Comparison of ENCODE assay signal across 9 cellular contexts in the genomic region with DNA sequence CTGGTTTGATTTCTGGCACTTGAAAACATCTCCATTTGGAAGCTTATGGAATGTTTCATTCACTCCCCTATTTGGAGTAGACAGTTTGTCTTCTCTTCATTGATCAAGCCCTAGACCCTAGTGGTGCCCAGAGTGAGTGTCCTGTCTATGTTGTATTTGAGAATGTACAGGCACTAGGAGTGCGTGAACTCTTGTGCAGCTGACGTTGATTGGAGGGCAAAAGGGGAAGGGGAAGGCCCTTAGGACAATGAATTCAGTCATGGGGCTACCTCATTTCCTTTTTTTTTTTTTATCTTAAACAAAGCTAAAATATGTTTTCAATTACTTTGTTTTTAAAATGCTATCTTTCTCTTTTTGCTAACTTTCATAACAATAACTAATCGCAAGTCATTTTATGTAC.
DNase-seq lines count a peak whose midpoint lies in the region; ATAC-seq and TF ChIP-seq lines count a peak whose summit lies in the region.
"Had no signal": no experiment of that assay in that cellular context is flagged by ENCODE, and none has a peak within 500 bp of the region (broad histone marks: within the 10 kb centered on the region; RNA-seq: fewer than 3 reads in every experiment).

No MANE protein-coding gene starts in this region.

- H3K27ac ChIP-seq in right cardiac atrium (ENCODE audit: low read length) (peak overlapping the region; percentile 95), transverse colon (peak overlapping the region in 3 of 4 donors; percentile 82 to 86 (median 83))

- H3K27me3 ChIP-seq in right cardiac atrium (ENCODE audit: control insufficient read depth, insufficient read depth) (no peaks in the 10 kb centered on the region), transverse colon (no peaks in the 10 kb centered on the region)

- no peak for TF ChIP-seq EP300 in transverse colon (IDR thresholded peaks at IDR 0.05; ENCODE audit: low read depth)

- CTCF ChIA-PET in activated naive CD4-positive, alpha-beta T cell treated with anti-CD3 and anti-CD28 coated beads, Interleukin-2, amount 10 ng/mL, durations not matched to agents 7 days and 5 days (lab: Charles Lee) = interaction anchor here (1.4 kb wide), 1 partner anchor 14 kb away, joined by 4 read pairs; no protein-coding TSS in a partner anchor

- H3K4me1 Mint-ChIP-seq in activated naive CD4-positive, alpha-beta T cell treated with anti-CD3 and anti-CD28 coated beads, Interleukin-2, amount 10 ng/mL, durations not matched to agents 7 days and 5 days = peaks cover 84% of the 10 kb centered on the region
- H3K4me1 Mint-ChIP-seq in T-helper 17 cell = peaks cover 62% of the 10 kb centered on the region

- intact Hi-C loops in right cardiac atrium (cut with DNase I) (loop anchor here in 2 of 4 donors (10.0 kb wide), 2 partner anchors 59 to 179 kb away; no protein-coding TSS in a partner anchor), transverse colon (cut with DNase I; ENCODE audit: low total_unique reads) (no loop called here)

- H3K4me3 Mint-ChIP-seq in activated naive CD4-positive, alpha-beta T cell treated with anti-CD3 and anti-CD28 coated beads, Interleukin-2, amount 10 ng/mL, durations not matched to agents 7 days and 5 days = no peak overlapping the region
- peak overlapping the region; percentile 33 for H3K4me3 Mint-ChIP-seq in T-helper 17 cell

- H3K36me3 Mint-ChIP-seq in activated naive CD4-positive, alpha-beta T cell treated with anti-CD3 and anti-CD28 coated beads, Interleukin-2, amount 10 ng/mL, durations not matched to agents 7 days and 5 days = peaks cover 43% of the 10 kb centered on the region
- no peaks in the 10 kb centered on the region for H3K36me3 Mint-ChIP-seq in T-helper 17 cell (ENCODE audit: low read depth)

- no peak for DNase-seq in activated naive CD4-positive, alpha-beta T cell treated with anti-CD3 and anti-CD28 coated beads, Interleukin-2, amount 10 ng/mL, durations not matched to agents 7 days and 5 days
- no peak for DNase-seq in activated naive CD4-positive, alpha-beta T cell (lab: John Stamatoyannopoulos, UW)
- DNase-seq in T-helper 17 cell (no peak), right cardiac atrium (peak in 1 of 3 donors; percentile 56), transverse colon (no peak), DMS 273 treated with DMSO at 0.1 percent for 48 hours (lab: John Stamatoyannopoulos, UW) (no peak), H4 (ENCODE audit: low spot score) (no peak)
- DNase-seq: NCI-H146 had no signal

- no peaks in the 10 kb centered on the region for H3K9me3 Mint-ChIP-seq in activated naive CD4-positive, alpha-beta T cell treated with anti-CD3 and anti-CD28 coated beads, Interleukin-2, amount 10 ng/mL, durations not matched to agents 7 days and 5 days

- H3K36me3 ChIP-seq in transverse colon = no peaks in the 10 kb centered on the region

- peak overlapping the region; percentile 78 for H3K27ac Mint-ChIP-seq in activated naive CD4-positive, alpha-beta T cell treated with anti-CD3 and anti-CD28 coated beads, Interleukin-2, amount 10 ng/mL, durations not matched to agents 7 days and 5 days
- peak overlapping the region; percentile 98 for H3K27ac Mint-ChIP-seq in T-helper 17 cell

- no peaks in the 10 kb centered on the region for H3K27me3 Mint-ChIP-seq in activated naive CD4-positive, alpha-beta T cell treated with anti-CD3 and anti-CD28 coated beads, Interleukin-2, amount 10 ng/mL, durations not matched to agents 7 days and 5 days
- H3K27me3 Mint-ChIP-seq in T-helper 17 cell = no peaks in the 10 kb centered on the region

- peaks cover 14% of the 10 kb centered on the region for H3K4me1 ChIP-seq in right cardiac atrium (ENCODE audit: control insufficient read depth, insufficient read depth, low read length)
- peaks cover 28 to 87% (median 40%) of the 10 kb centered on the region in 4 donors for H3K4me1 ChIP-seq in transverse colon

- no peak for TF ChIP-seq POLR2A in transverse colon (IDR thresholded peaks at IDR 0.05)

- in situ Hi-C loops in transverse colon (cut with MboI; ENCODE audit: low pct_ligation_motif_present in 1 of 4, low pct_unique_long_range_greater_than_20kb in 1 of 4, low sequenced_read_pairs in 3 of 4) = no loop called here

- no peak overlapping the region for H3K4me3 ChIP-seq in right cardiac atrium (ENCODE audit: low read length)
- H3K4me3 ChIP-seq in transverse colon = no peak overlapping the region

- WGBS in right cardiac atrium = 24% methylated on average over 3 of the region's 3 CpGs
- WGBS in transverse colon (ENCODE audit: low coverage in 1 of 2), 2 donors = 87 to 95% methylated on average over 1 to 3 of the region's 3 CpGs

- H3K9me3 ChIP-seq in T-helper 17 cell (ENCODE audit: control insufficient read depth, low read length, poor library complexity, severe bottlenecking) (no peaks in the 10 kb centered on the region), right cardiac atrium (ENCODE audit: control insufficient read depth, low read length) (no peaks in the 10 kb centered on the region), transverse colon (no peaks in the 10 kb centered on the region)

- TF ChIP-seq CTCF in transverse colon (IDR thresholded peaks at IDR 0.05) = no peak

- no peak for ATAC-seq in T-helper 17 cell
- ATAC-seq in right cardiac atrium = no peak
- ATAC-seq in GM21367 (IDR thresholded peaks at IDR 0.05; ENCODE audit: unreplicated experiment) = no peak
